In the genomic region with DNA sequence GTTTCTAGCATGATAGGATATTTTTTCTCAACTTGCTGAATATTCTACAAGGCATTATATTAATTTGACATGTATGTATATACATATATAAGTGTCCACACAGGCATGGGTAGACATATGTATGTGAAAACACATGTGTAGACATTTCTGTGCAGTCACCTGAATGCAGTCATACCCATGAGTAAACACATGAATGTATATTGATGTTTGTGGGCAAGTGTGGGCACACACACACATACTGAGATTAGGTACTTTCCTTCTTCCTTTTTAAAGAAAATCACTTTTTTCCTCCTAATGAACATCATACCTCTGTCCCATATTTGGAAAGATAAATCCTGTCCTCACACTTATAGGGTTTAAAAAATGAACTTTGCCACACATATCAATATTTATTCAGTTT, we compare ENCODE assay signal across 7 cellular contexts. TPM values are rescaled to one million over a fixed set of nuclear protein-coding genes. Genes with fewer than 3 reads are reported as not detected.
DNase-seq lines count a peak whose midpoint lies in the region; ATAC-seq and TF ChIP-seq lines count a peak whose summit lies in the region.
"Not testable (repeated sequence)": the region's sequence is repeated elsewhere in the genome, so short reads cannot be mapped to it uniquely, and the experiment has no call there.

No MANE protein-coding gene starts in this region.

- H3K9me2 ChIP-seq in Loucy (replicated peaks; ENCODE audit: low read depth, low read length), result not testable (repeated sequence)

- H3K4me2 ChIP-seq in Loucy (ENCODE audit: low read depth, low read length, poor library complexity, severe bottlenecking), result peak overlapping the region; percentile 86

- not testable (repeated sequence) for TF ChIP-seq RAD21 in liver (IDR thresholded peaks at IDR 0.05)

- not testable (repeated sequence) for TF ChIP-seq CTCF in GM12865 (IDR thresholded peaks at IDR 0.05; ENCODE audit: insufficient read depth, low read depth, low read length, missing control alignments); Loucy (conservative IDR thresholded peaks at IDR 0.05; ENCODE audit: low read length); liver (IDR thresholded peaks at IDR 0.05; ENCODE audit: low read depth, low read length, missing input control)

- peak; percentile 70 to 72 for ATAC-seq in activated CD4-positive, CD25-positive, alpha-beta regulatory T cell treated with anti-CD3 and anti-CD28 coated beads, Interleukin-2, amount 50 U/mL, for 24 hours
- ATAC-seq in activated T-cell treated with anti-CD3 and anti-CD28 coated beads, Interleukin-2, amount 50 U/mL, for 72 hours (replicated peaks in 1 of 2), result peak; percentile 80 to 83
- ATAC-seq in activated naive CD8-positive, alpha-beta T cell treated with anti-CD3 and anti-CD28 coated beads, Interleukin-2, amount 10 ng/mL, durations not matched to agents 7 days and 5 days (ENCODE audit: low read depth), result not testable (repeated sequence)
- peak; percentile 45 to 52 for ATAC-seq in stimulated activated naive B cell treated with anti-CD40 and anti-IgM and Interleukin-4, amounts not matched to agents 10 μg/mL and 1 μg/mL and 100 μg/mL, for 72 hours (replicated peaks)

- H3K9me3 Mint-ChIP-seq in activated T-cell treated with anti-CD3 and anti-CD28 coated beads, Interleukin-2, amount 50 U/mL, for 72 hours; activated naive CD8-positive, alpha-beta T cell treated with anti-CD3 and anti-CD28 coated beads, Interleukin-2, amount 10 ng/mL, durations not matched to agents 7 days and 5 days; stimulated activated naive B cell treated with anti-CD40 and anti-IgM and Interleukin-4, amounts not matched to agents 10 μg/mL and 1 μg/mL and 100 μg/mL, for 72 hours: not testable (repeated sequence)

- H3K4me1 ChIP-seq in Loucy (ENCODE audit: insufficient read depth, low read length, poor library complexity, severe bottlenecking), result peaks cover 83% of the 10 kb centered on the region
- not testable (repeated sequence) for H3K4me1 ChIP-seq in liver (ENCODE audit: control insufficient read depth in 4 of 4, insufficient read depth in 4 of 4, low read length in 3 of 4)

- H3K4me3 ChIP-seq in GM12865 (ENCODE audit: low read depth, low read length); liver (ENCODE audit: low read depth in 1 of 3, low read length in 3 of 3): not testable (repeated sequence)
- peak overlapping the region; percentile 66 for H3K4me3 ChIP-seq in Loucy (ENCODE audit: low read length, poor library complexity, severe bottlenecking)

- POLR2A ChIA-PET in activated naive CD8-positive, alpha-beta T cell treated with anti-CD3 and anti-CD28 coated beads, Interleukin-2, amount 10 ng/mL, durations not matched to agents 7 days and 5 days (lab: Charles Lee), result interaction anchor here (0.9 to 1.2 kb wide), 3 partner anchors 16 to 88 kb away, joined by 3 to 5 read pairs (median 5); a partner anchor contains a TSS

- H3F3A ChIP-seq in Loucy (ENCODE audit: low read depth), result peaks cover 23% of the 10 kb centered on the region; the same call in 1 of the 2 replicates

- H3K27ac ChIP-seq in liver (ENCODE audit: low read depth in 1 of 2, low read length in 2 of 2), result peak overlapping the region; percentile 1 to 5

- not testable (repeated sequence) for H3K9me3 ChIP-seq in Loucy (ENCODE audit: insufficient read depth, low read depth, low read length); liver (ENCODE audit: control insufficient read depth in 4 of 4, low read length in 3 of 4)

- not testable (repeated sequence) for H3K36me3 ChIP-seq in Loucy (ENCODE audit: insufficient read depth, low read length); liver (ENCODE audit: control insufficient read depth in 4 of 4, insufficient read depth in 3 of 4, low read depth in 1 of 4, low read length in 3 of 4)

- not testable (repeated sequence) for H3K36me3 Mint-ChIP-seq in activated T-cell treated with anti-CD3 and anti-CD28 coated beads, Interleukin-2, amount 50 U/mL, for 72 hours (ENCODE audit: insufficient read depth in 2 of 2); stimulated activated naive B cell treated with anti-CD40 and anti-IgM and Interleukin-4, amounts not matched to agents 10 μg/mL and 1 μg/mL and 100 μg/mL, for 72 hours
- peaks cover 13% of the 10 kb centered on the region for H3K36me3 Mint-ChIP-seq in activated naive CD8-positive, alpha-beta T cell treated with anti-CD3 and anti-CD28 coated beads, Interleukin-2, amount 10 ng/mL, durations not matched to agents 7 days and 5 days

- not testable (repeated sequence) for H2AFZ ChIP-seq in Loucy (ENCODE audit: low read length)

- peaks cover 78% of the 10 kb centered on the region for H3K4me1 Mint-ChIP-seq in activated T-cell treated with anti-CD3 and anti-CD28 coated beads, Interleukin-2, amount 50 U/mL, for 72 hours (ENCODE audit: low read depth)
- H3K4me1 Mint-ChIP-seq in activated naive CD8-positive, alpha-beta T cell treated with anti-CD3 and anti-CD28 coated beads, Interleukin-2, amount 10 ng/mL, durations not matched to agents 7 days and 5 days, result peaks cover 33% of the 10 kb centered on the region
- peaks cover 30 to 56% of the 10 kb centered on the region in 2 donors for H3K4me1 Mint-ChIP-seq in stimulated activated naive B cell treated with anti-CD40 and anti-IgM and Interleukin-4, amounts not matched to agents 10 μg/mL and 1 μg/mL and 100 μg/mL, for 72 hours

- peak overlapping the region; percentile 40 to 72 for H3K4me3 Mint-ChIP-seq in activated T-cell treated with anti-CD3 and anti-CD28 coated beads, Interleukin-2, amount 50 U/mL, for 72 hours
- H3K4me3 Mint-ChIP-seq in activated naive CD8-positive, alpha-beta T cell treated with anti-CD3 and anti-CD28 coated beads, Interleukin-2, amount 10 ng/mL, durations not matched to agents 7 days and 5 days, result peak overlapping the region; percentile 33
- H3K4me3 Mint-ChIP-seq in stimulated activated naive B cell treated with anti-CD40 and anti-IgM and Interleukin-4, amounts not matched to agents 10 μg/mL and 1 μg/mL and 100 μg/mL, for 72 hours, result not testable (repeated sequence)

- peak; percentile 48 for DNase-seq in GM12865 (ENCODE audit: low read depth)
- peak; percentile 34 to 52 for DNase-seq in activated T-cell treated with anti-CD3 and anti-CD28 coated beads, Interleukin-2, amount 50 U/mL, for 72 hours
- not testable (repeated sequence) for DNase-seq in activated naive CD8-positive, alpha-beta T cell treated with anti-CD3 and anti-CD28 coated beads, Interleukin-2, amount 10 ng/mL, durations not matched to agents 7 days and 5 days; stimulated activated naive B cell treated with anti-CD40 and anti-IgM and Interleukin-4, amounts not matched to agents 10 μg/mL and 1 μg/mL and 100 μg/mL, for 72 hours

- peak overlapping the region; percentile 99 for H3K27ac Mint-ChIP-seq in activated T-cell treated with anti-CD3 and anti-CD28 coated beads, Interleukin-2, amount 50 U/mL, for 72 hours
- H3K27ac Mint-ChIP-seq in activated naive CD8-positive, alpha-beta T cell treated with anti-CD3 and anti-CD28 coated beads, Interleukin-2, amount 10 ng/mL, durations not matched to agents 7 days and 5 days, result peak overlapping the region; percentile 73
- peak overlapping the region; percentile 81 for H3K27ac Mint-ChIP-seq in stimulated activated naive B cell treated with anti-CD40 and anti-IgM and Interleukin-4, amounts not matched to agents 10 μg/mL and 1 μg/mL and 100 μg/mL, for 72 hours

- H3K9ac ChIP-seq in Loucy (ENCODE audit: low read depth, low read length, poor library complexity, severe bottlenecking), result peak overlapping the region; percentile 74
- peak overlapping the region in 1 of 2 donors; percentile 14 for H3K9ac ChIP-seq in liver (ENCODE audit: low read depth in 1 of 2, low read length in 2 of 2)

- not testable (repeated sequence) for H3K27me3 ChIP-seq in Loucy (ENCODE audit: insufficient read depth, low read length, poor library complexity, severe bottlenecking); liver (ENCODE audit: control insufficient read depth in 4 of 4, insufficient read depth in 4 of 4, low read length in 3 of 4)

- not testable (repeated sequence) for H4K20me1 ChIP-seq in Loucy (ENCODE audit: insufficient read depth, low read length, poor library complexity, severe bottlenecking)

- not testable (repeated sequence) for H3K27me3 Mint-ChIP-seq in activated T-cell treated with anti-CD3 and anti-CD28 coated beads, Interleukin-2, amount 50 U/mL, for 72 hours (ENCODE audit: low read depth); activated naive CD8-positive, alpha-beta T cell treated with anti-CD3 and anti-CD28 coated beads, Interleukin-2, amount 10 ng/mL, durations not matched to agents 7 days and 5 days; stimulated activated naive B cell treated with anti-CD40 and anti-IgM and Interleukin-4, amounts not matched to agents 10 μg/mL and 1 μg/mL and 100 μg/mL, for 72 hours

- H3K79me2 ChIP-seq in Loucy (ENCODE audit: insufficient read depth, low read length), result peaks cover 12% of the 10 kb centered on the region

RNA-seq across cellular contexts. Expression of a gene that starts 49.4 kb away (rescaled TPM):
- 10 to 100 TPM in 1 of 2 donors, 1 to 10 TPM in 1; 5.5 to 22.0 TPM for total RNA-seq in activated T-cell treated with anti-CD3 and anti-CD28 coated beads, Interleukin-2, amount 50 U/mL, for 72 hours
- total RNA-seq in activated naive CD8-positive, alpha-beta T cell treated with anti-CD3 and anti-CD28 coated beads, Interleukin-2, amount 10 ng/mL, durations not matched to agents 7 days and 5 days, result 10 to 100 TPM; 18.4 to 20.5 TPM
- 1 to 10 TPM; 4.5 TPM for total RNA-seq in liver
- 1 to 10 TPM in 1 of 2 donors, under 1 TPM in 1; 0.46 to 1.6 TPM for polyA plus RNA-seq in liver
